ENCODE assay signal across 1 cellular context in genomic region chr4:144754562-144755410, GRCh38.
TF ChIP-seq lines count a peak whose summit lies in the region.

No MANE protein-coding gene starts in this region.

TF ChIP-seq in K562, 482 proteins besides CTCF, POLR2A, EP300 and RAD21 (continued from another document):
- TF ChIP-seq BRCA1 (IDR thresholded peaks at IDR 0.05): no peak
- no peak for TF ChIP-seq BRCA1 (CRISPR knock-in tag; IDR thresholded peaks at IDR 0.05)
- TF ChIP-seq PURB (CRISPR knock-in tag; IDR thresholded peaks at IDR 0.05; ENCODE audit: low read depth): no peak
- TF ChIP-seq ZNF695 (CRISPR knock-in tag; IDR thresholded peaks at IDR 0.05): no peak
- TF ChIP-seq ZNF696 (CRISPR knock-in tag; conservative IDR thresholded peaks at IDR 0.05): no peak
